ENCODE assay signal across 1 cellular context in genomic region chr11:69449320-69450063, GRCh38.
A peak's percentile ranks its signal among the peaks of the same experiment; 100 is the strongest.
TF ChIP-seq lines count a peak whose summit lies in the region.

No MANE protein-coding gene starts in this region.

TF ChIP-seq in K562, 482 proteins besides CTCF, POLR2A, EP300 and RAD21 (continued from another document and continues in another):
- TF ChIP-seq ZNF445 (CRISPR knock-in tag; IDR thresholded peaks at IDR 0.05; ENCODE audit: low read depth) = no peak
- TF ChIP-seq HDAC3 (IDR thresholded peaks at IDR 0.05; ENCODE audit: borderline replicate concordance, partially characterized antibody) = peak; percentile 55
- TF ChIP-seq STAT5A (IDR thresholded peaks at IDR 0.05; ENCODE audit: borderline replicate concordance, low read length) = peak; percentile 57; the same call in 1 of the 2 replicates
- peak; percentile 78 for TF ChIP-seq CXXC5 (CRISPR knock-in tag; IDR thresholded peaks at IDR 0.05)
- no peak for TF ChIP-seq MAFF (IDR thresholded peaks at IDR 0.05; ENCODE audit: low read length)
- TF ChIP-seq SLC30A9 (CRISPR knock-in tag; IDR thresholded peaks at IDR 0.05) = no peak
- TF ChIP-seq THAP7 (CRISPR knock-in tag; IDR thresholded peaks at IDR 0.05) = no peak
- no peak for TF ChIP-seq SETDB1 (IDR thresholded peaks at IDR 0.05; ENCODE audit: low read length)
- no peak for TF ChIP-seq ZFP91 (CRISPR knock-in tag; IDR thresholded peaks at IDR 0.05)
- TF ChIP-seq HNRNPK (IDR thresholded peaks at IDR 0.05; ENCODE audit: low read depth, low read length, poor library complexity, severe bottlenecking) = no peak
- no peak for TF ChIP-seq FOXP1 (CRISPR knock-in tag; IDR thresholded peaks at IDR 0.05)
- peak in 1 of 2 experiments; percentile 86; a peak in 2 of 4 replicates for TF ChIP-seq ZMIZ1 (IDR thresholded peaks at IDR 0.05; ENCODE audit: low read depth in 2 of 2, low read length in 2 of 2)
- TF ChIP-seq PCBP1 (IDR thresholded peaks at IDR 0.05; ENCODE audit: low read depth, low read length, poor library complexity, severe bottlenecking) = no peak
- no peak for TF ChIP-seq BRF2 (IDR thresholded peaks at IDR 0.05; ENCODE audit: borderline replicate concordance, insufficient read depth, insufficient read length)
- no peak; the same call in 1 of the 2 replicates for TF ChIP-seq ATF6 (CRISPR knock-in tag; IDR thresholded peaks at IDR 0.05)
- TF ChIP-seq PTTG1 (tag; IDR thresholded peaks at IDR 0.05; ENCODE audit: low read depth) = no peak
- no peak for TF ChIP-seq ASH1L (IDR thresholded peaks at IDR 0.05; ENCODE audit: borderline replicate concordance, low read depth, partially characterized antibody)
- peak; percentile 71; the same call in 1 of the 2 replicates for TF ChIP-seq MBD2 (IDR thresholded peaks at IDR 0.05; ENCODE audit: borderline replicate concordance, low read depth)
- TF ChIP-seq ZBTB2 (IDR thresholded peaks at IDR 0.05) = peak; percentile 88
- TF ChIP-seq EWSR1 (IDR thresholded peaks at IDR 0.05; ENCODE audit: borderline replicate concordance, low read depth, partially characterized antibody) = no peak
- no peak for TF ChIP-seq ZNF224 (CRISPR knock-in tag; IDR thresholded peaks at IDR 0.05)
- no peak for TF ChIP-seq CEBPZ (IDR thresholded peaks at IDR 0.05; ENCODE audit: borderline replicate concordance, low read depth, low read length)
- no peak for TF ChIP-seq DIDO1 (tag; IDR thresholded peaks at IDR 0.05; ENCODE audit: low read depth)
- no peak for TF ChIP-seq FUS (optimal IDR thresholded peaks at IDR 0.05; ENCODE audit: low read depth, low read length)
- no peak for TF ChIP-seq CHD4 (IDR thresholded peaks at IDR 0.05; ENCODE audit: insufficient read depth, insufficient replicate concordance, low read depth, low read length, poor library complexity, severe bottlenecking)
- no peak for TF ChIP-seq KDM4B (IDR thresholded peaks at IDR 0.05; ENCODE audit: borderline replicate concordance in 2 of 2, low read depth in 1 of 2)
- TF ChIP-seq ETV1 (tag; conservative IDR thresholded peaks at IDR 0.05; ENCODE audit: low read depth) = peak; percentile 84
- no peak for TF ChIP-seq ZNF764 (CRISPR knock-in tag; IDR thresholded peaks at IDR 0.05; ENCODE audit: low read depth)
- TF ChIP-seq RBFOX2 (IDR thresholded peaks at IDR 0.05; ENCODE audit: low read depth, low read length) = peak; percentile 79
- TF ChIP-seq NFIC (IDR thresholded peaks at IDR 0.05) = peak; percentile 77
- no peak for TF ChIP-seq ELF2 (CRISPR knock-in tag; IDR thresholded peaks at IDR 0.05)
- TF ChIP-seq ATF3 (IDR thresholded peaks at IDR 0.05) = peak; percentile 95
- TF ChIP-seq ATF3 (CRISPR knock-in tag; conservative IDR thresholded peaks at IDR 0.05) = peak; percentile 67; the same call in 1 of the 2 replicates
- no peak for TF ChIP-seq MAFG (tag; conservative IDR thresholded peaks at IDR 0.05)
- TF ChIP-seq NFIX (CRISPR knock-in tag; IDR thresholded peaks at IDR 0.05; ENCODE audit: low read depth) = no peak
